30 cellular contexts compared by ENCODE assay signal in the genomic region with DNA sequence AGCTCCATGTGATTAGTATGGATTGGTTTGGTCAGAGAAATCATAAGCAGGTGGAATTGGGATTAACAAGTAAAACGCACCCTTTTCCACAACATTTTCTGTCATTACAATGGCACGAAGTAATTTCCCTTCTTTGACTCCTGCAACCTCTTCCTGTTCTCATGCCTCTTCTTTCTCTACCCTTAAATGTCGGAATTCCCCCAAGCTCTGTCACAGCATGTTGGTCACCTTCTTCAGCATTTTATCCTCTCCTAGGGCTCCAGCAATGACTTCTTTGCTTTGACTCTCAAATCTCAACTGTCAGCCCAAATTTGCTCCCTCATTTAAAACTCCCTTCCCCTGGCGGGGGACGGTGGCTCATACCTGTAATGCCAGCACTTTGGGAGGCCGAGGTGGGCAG.
"Had no signal": no experiment of that assay in that cellular context is flagged by ENCODE, and none has a peak within 500 bp of the region (broad histone marks: within the 10 kb centered on the region; RNA-seq: fewer than 3 reads in every experiment).

No MANE protein-coding gene starts in this region.

- ATAC-seq: activated CD4-positive, CD25-positive, alpha-beta regulatory T cell treated with anti-CD3 and anti-CD28 coated beads, Interleukin-2, amount 50 U/mL, for 24 hours; activated CD8-positive, alpha-beta T cell treated with anti-CD3 and anti-CD28 coated beads for 36 hours; activated T-cell treated with anti-CD3 and anti-CD28 coated beads, Interleukin-2, amount 50 U/mL, for 4 hours; activated T-helper 17 cell treated with anti-CD3 and anti-CD28 coated beads, Interleukin-2, amount 50 U/mL, for 72 hours; effector memory CD8-positive, alpha-beta T cell; gastroesophageal sphincter; heart right ventricle had no signal

- H3K36me3 ChIP-seq: brain microvascular endothelial cell, esophagus squamous epithelium, gastroesophageal sphincter, heart right ventricle, WERI-Rb-1 had no signal

- H3K27ac ChIP-seq: brain microvascular endothelial cell, esophagus squamous epithelium, gastroesophageal sphincter, heart right ventricle, hepatocyte, WERI-Rb-1 had no signal

- H3K27me3 ChIP-seq: esophagus squamous epithelium, gastroesophageal sphincter had no signal

- FAIRE-seq: astrocyte, bronchial epithelial cell, colon had no signal

- H3K79me2 ChIP-seq: hepatocyte had no signal

- H2AFZ ChIP-seq: hepatocyte had no signal

- H3K4me2 ChIP-seq: hepatocyte had no signal

- H3K4me3 ChIP-seq: esophagus squamous epithelium, gastroesophageal sphincter, heart right ventricle, hepatocyte had no signal

- DNase-seq: activated B cell treated with CpG ODN at 0.5 μM for 24 hours; activated CD4-positive, alpha-beta T cell treated with anti-CD3 and anti-CD28 coated beads for 48 hours; activated CD4-positive, alpha-beta T cell treated with anti-CD3 and anti-CD28 coated beads, Interleukin-2, amount 50 U/mL, for 1 hour; activated CD4-positive, alpha-beta T cell treated with anti-CD3 and anti-CD28 coated beads, Interleukin-2, amount 50 U/mL, for 48 hours; activated CD8-positive, alpha-beta memory T cell treated with anti-CD3 and anti-CD28 coated beads for 24 hours; activated CD8-positive, alpha-beta T cell treated with anti-CD3 and anti-CD28 coated beads for 36 hours; activated effector memory CD4-positive, alpha-beta T cell treated with Interleukin-2 at 50 U/mL for 16 hours; activated gamma-delta T cell treated with Interleukin-2 at 50 U/mL for 16 hours; activated naive CD4-positive, alpha-beta T cell treated with anti-CD3 and anti-CD28 coated beads, Interleukin-2, amount 50 U/mL, for 16 hours; activated naive CD4-positive, alpha-beta T cell treated with Interleukin-2 at 50 U/mL for 16 hours; activated T-cell treated with anti-CD3 and anti-CD28 coated beads, Interleukin-2, amount 50 U/mL, for 4 hours; amniotic stem cell; anterior cingulate cortex; brain microvascular endothelial cell; cortex of kidney; dermis blood vessel endothelial cell; effector CD4-positive, alpha-beta T cell; effector memory CD8-positive, alpha-beta T cell; esophagus squamous epithelium; foreskin melanocyte; heart right ventricle; T1000; WERI-Rb-1 had no signal

- H3K9me3 ChIP-seq: esophagus squamous epithelium, gastroesophageal sphincter, heart right ventricle had no signal
